Comparison of ENCODE assay signal across 11 cellular contexts in the genomic region with DNA sequence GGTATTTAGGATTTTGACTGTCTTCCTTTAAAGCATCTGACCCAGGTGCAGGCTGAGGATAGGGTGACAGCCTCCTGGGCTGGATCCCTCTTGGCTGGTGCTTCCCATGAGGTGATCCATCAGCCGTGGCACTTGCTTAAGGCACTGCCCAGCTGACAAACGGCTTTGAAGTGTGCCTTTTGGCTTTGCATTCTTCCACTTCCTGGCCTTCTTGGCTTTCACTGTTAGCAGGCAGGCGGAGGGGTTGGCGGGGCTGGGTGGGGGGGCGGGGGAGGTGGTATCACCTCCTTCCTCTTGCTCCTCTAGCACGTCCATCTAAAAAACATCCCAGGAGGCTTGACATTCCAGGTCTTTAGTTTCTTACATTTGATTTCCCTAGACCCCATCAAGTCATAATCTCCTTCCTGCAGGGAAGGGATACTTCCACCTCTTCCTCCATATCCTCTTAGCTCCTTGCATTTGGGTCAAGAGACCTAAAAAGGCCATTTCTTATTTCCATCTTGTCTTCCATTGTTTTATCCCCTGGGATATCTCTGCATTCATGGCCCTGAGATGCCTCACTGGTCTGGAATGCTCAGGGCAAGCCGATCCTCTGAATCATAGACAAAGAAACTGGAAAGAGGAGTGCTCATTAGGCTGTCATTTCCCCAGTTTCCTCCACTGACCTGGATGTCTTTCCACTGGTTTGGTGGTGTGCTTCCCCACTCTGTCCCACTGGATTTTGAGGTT. TPM values are rescaled to one million over a fixed set of nuclear protein-coding genes. Genes with fewer than 3 reads are reported as not detected.
A peak's percentile ranks its signal among the peaks of the same experiment; 100 is the strongest.
DNase-seq lines count a peak whose midpoint lies in the region; ATAC-seq and TF ChIP-seq lines count a peak whose summit lies in the region.
"Had no signal": no experiment of that assay in that cellular context is flagged by ENCODE, and none has a peak within 500 bp of the region (broad histone marks: within the 10 kb centered on the region; RNA-seq: fewer than 3 reads in every experiment).

No MANE protein-coding gene starts in this region.

- DNase-seq in AG04449 (ENCODE audit: low read depth, low spot score) (peak; percentile 17), HT-29 (ENCODE audit: low spot score) (peak; percentile 30), astrocyte of the spinal cord (ENCODE audit: low read depth, low spot score) (peak; percentile 72), kidney glomerular epithelial cell (lab: John Stamatoyannopoulos, UW) (peak; percentile 80), NCI-H128 (lab: John Stamatoyannopoulos, UW; ENCODE audit: unreplicated experiment) (no peak), Ammon's horn (ENCODE audit: low spot score) (no peak)
- DNase-seq in effector CD8-positive, alpha-beta T cell (lab: John Stamatoyannopoulos, UW): no peak
- DNase-seq: activated CD4-positive, alpha-beta T cell treated with anti-CD3 and anti-CD28 coated beads for 48 hours; COR-L47 had no signal

- CTCF ChIA-PET in AG04449 (lab: Yijun Ruan, JAX): interaction anchor here (1.1 kb wide), 1 partner anchor 60 kb away, joined by 4 read pairs; no protein-coding TSS in a partner anchor

- in situ Hi-C loops in astrocyte of the spinal cord (cut with HindIII; ENCODE audit: low sequenced_read_pairs): no loop called here

- H3K4me3 ChIP-seq in AG04449 (ENCODE audit: low read depth, low read length) (no peak overlapping the region), astrocyte of the spinal cord (ENCODE audit: low read depth, low read length) (no peak overlapping the region)
- H3K4me3 ChIP-seq: lung had no signal

- no peak for TF ChIP-seq CTCF in AG04449 (IDR thresholded peaks at IDR 0.05; ENCODE audit: insufficient read depth, low read length, missing control alignments)
- no peak for TF ChIP-seq CTCF in astrocyte of the spinal cord (IDR thresholded peaks at IDR 0.05; ENCODE audit: low read depth, low read length)

- no peak for ATAC-seq in HG03139 (IDR thresholded peaks at IDR 0.05; ENCODE audit: unreplicated experiment)

- POLR2A ChIA-PET in AG04449 (lab: Yijun Ruan, JAX): no interaction called here

RNA-seq across cellular contexts. Expression of a gene that starts 11.3 kb away (rescaled TPM):
- total RNA-seq in HT-29 (2014; rRNA removed; shearing (Covaris generic)): 0.23 and 0.28 TPM in 2 replicates

Comparison
In these comparisons a context has a peak if more than half of its experiments do, and no peak if none do; other contexts are left out.
1. DNase-seq: peak in AG04449 (single experiment), HT-29 (single experiment), astrocyte of the spinal cord (single experiment) and kidney glomerular epithelial cell (single experiment); none in NCI-H128 (single experiment), Ammon's horn (single experiment) and effector CD8-positive, alpha-beta T cell (single experiment).